ENCODE assay signal across 16 cellular contexts in the genomic region with DNA sequence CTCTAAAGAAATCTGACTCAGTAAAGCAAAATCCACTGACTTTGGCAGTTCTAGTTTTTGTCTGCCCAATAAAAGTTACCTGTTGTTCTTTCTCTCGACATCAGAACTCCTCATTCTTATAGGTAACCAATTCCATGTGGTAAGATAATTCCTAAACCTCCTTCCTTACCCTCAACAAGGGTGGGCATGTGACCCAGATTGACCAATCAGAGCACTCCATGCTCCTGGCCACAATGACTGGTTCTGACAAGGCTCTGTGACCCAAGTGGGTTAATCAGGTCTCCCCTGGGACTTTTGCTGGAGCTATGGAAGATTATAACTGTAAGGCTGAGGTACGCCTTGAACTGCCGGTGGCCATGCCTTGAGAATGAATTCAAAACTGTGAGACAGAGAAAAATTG. TPM values are rescaled to one million over a fixed set of nuclear protein-coding genes. Genes with fewer than 3 reads are reported as not detected.
A peak's percentile ranks its signal among the peaks of the same experiment; 100 is the strongest.
DNase-seq lines count a peak whose midpoint lies in the region; ATAC-seq, FAIRE-seq and TF ChIP-seq lines count a peak whose summit lies in the region.
"Had no signal": no experiment of that assay in that cellular context is flagged by ENCODE, and none has a peak within 500 bp of the region (broad histone marks: within the 10 kb centered on the region; RNA-seq: fewer than 3 reads in every experiment).

No MANE protein-coding gene starts in this region.

- H3K9me3 ChIP-seq in MM.1S (replicated peaks; ENCODE audit: insufficient read depth, low read length) (no peaks in the 10 kb centered on the region), testis (no peaks in the 10 kb centered on the region)
- H3K9me3 ChIP-seq: thyroid gland had no signal

- intact Hi-C loops in testis (cut with DNase I; ENCODE audit: low total_unique reads): loop anchor here (10.0 kb wide), 1 partner anchor 225 kb away; a partner anchor contains a TSS

- H3K27ac ChIP-seq in MM.1S (ENCODE audit: low read length): peak overlapping the region; percentile 39; the same call in 1 of the 2 replicates
- no peak overlapping the region for H3K27ac ChIP-seq in testis
- H3K27ac ChIP-seq: thyroid gland had no signal

- H3K4me1 ChIP-seq in MM.1S (ENCODE audit: low read length) (peaks cover 25% of the 10 kb centered on the region), testis (no peaks in the 10 kb centered on the region)
- H3K4me1 ChIP-seq: thyroid gland had no signal

- TF ChIP-seq CTCF in MM.1S (IDR thresholded peaks at IDR 0.05; ENCODE audit: low read length): no peak
- no peak for TF ChIP-seq CTCF in testis (IDR thresholded peaks at IDR 0.05)
- no peak for TF ChIP-seq CTCF in endothelial cell (IDR thresholded peaks at IDR 0.05; ENCODE audit: unreplicated experiment)

- no peaks in the 10 kb centered on the region for H4K20me1 ChIP-seq in MM.1S (ENCODE audit: insufficient read depth, low read length)

- WGBS in testis, 2 donors: 88 to 90% methylated on average over 3 of the region's 3 CpGs

- H3K9me3 Mint-ChIP-seq in endothelial cell (ENCODE audit: unreplicated experiment): no peaks in the 10 kb centered on the region
- H3K9me3 Mint-ChIP-seq: IgD-negative memory B cell had no signal

- H3K9ac ChIP-seq in MM.1S (ENCODE audit: low read length): no peak overlapping the region

- H3K36me3 ChIP-seq in MM.1S (replicated peaks; ENCODE audit: insufficient read depth, low read length): no peaks in the 10 kb centered on the region
- H3K36me3 ChIP-seq in testis (ENCODE audit: low read depth, missing control alignments): no peaks in the 10 kb centered on the region

- H3K4me1 Mint-ChIP-seq in endothelial cell (ENCODE audit: unreplicated experiment): peaks cover 5% of the 10 kb centered on the region

- H3K4me3 ChIP-seq in MM.1S (ENCODE audit: low read length) (no peak overlapping the region), testis (no peak overlapping the region)
- H3K4me3 ChIP-seq: thyroid gland had no signal

- H3K79me2 ChIP-seq in MM.1S (ENCODE audit: low read length): peaks cover 5% of the 10 kb centered on the region; the same call in 1 of the 2 replicates

- no peak overlapping the region for H2AFZ ChIP-seq in MM.1S (ENCODE audit: low read length)

- no peaks in the 10 kb centered on the region for H3K27me3 Mint-ChIP-seq in endothelial cell (ENCODE audit: unreplicated experiment)
- H3K27me3 Mint-ChIP-seq: IgD-negative memory B cell had no signal

- no peak overlapping the region for H3K27ac Mint-ChIP-seq in endothelial cell (ENCODE audit: unreplicated experiment)
- H3K27ac Mint-ChIP-seq: IgD-negative memory B cell had no signal

- H3K4me3 Mint-ChIP-seq in endothelial cell (ENCODE audit: unreplicated experiment): no peak overlapping the region
- H3K4me3 Mint-ChIP-seq: IgD-negative memory B cell had no signal

- peaks cover 15% of the 10 kb centered on the region for H3F3A ChIP-seq in MM.1S (ENCODE audit: insufficient read depth, low read length)

- no peaks in the 10 kb centered on the region for H3K9me2 ChIP-seq in MM.1S (replicated peaks; ENCODE audit: insufficient read depth, low read length)

- peak overlapping the region; percentile 50 for H3K4me2 ChIP-seq in MM.1S (ENCODE audit: low read depth, low read length)

- peak; percentile 20 for ATAC-seq in GM21515 (IDR thresholded peaks at IDR 0.05; ENCODE audit: unreplicated experiment)

- peaks cover 5% of the 10 kb centered on the region for H3K36me3 Mint-ChIP-seq in endothelial cell (ENCODE audit: low read depth, unreplicated experiment)

- DNase-seq in GM12892 (ENCODE audit: insufficient read length): no peak
- no peak for DNase-seq in MM.1S
- DNase-seq in fibroblast of peridontal ligament (ENCODE audit: extremely low read depth): peak; percentile 14
- DNase-seq in testis: no peak
- no peak for DNase-seq in NOMO-1 (lab: John Stamatoyannopoulos, UW; ENCODE audit: unreplicated experiment in 2 of 2)
- no peak for DNase-seq in endothelial cell (ENCODE audit: low spot score)
- DNase-seq: activated CD4-positive, CD25-positive, alpha-beta regulatory T cell; DMS79 treated with DMSO at 0.1 percent for 48 hours; effector CD8-positive, alpha-beta T cell; hippocampal formation; mesenchymal stem cell; thyroid gland had no signal

- no peak for TF ChIP-seq POLR2A in GM12892 (IDR thresholded peaks at IDR 0.05; ENCODE audit: low read depth, low read length)
- TF ChIP-seq POLR2A in testis (IDR thresholded peaks at IDR 0.05): no peak

- H3K27me3 ChIP-seq in MM.1S (replicated peaks; ENCODE audit: insufficient read depth, low read length) (no peaks in the 10 kb centered on the region), testis (no peaks in the 10 kb centered on the region)
- H3K27me3 ChIP-seq: thyroid gland had no signal

- FAIRE-seq in GM12892 (lab: Jason Lieb, UNC): peak; percentile 48
- FAIRE-seq: RCC 7860 had no signal

RNA-seq across cellular contexts. Expression of a gene that starts 31.7 kb away (rescaled TPM):
- 15.0 TPM for polyA plus RNA-seq in GM12892 (2012; ENCODE audit: missing spikeins)
- total RNA-seq in testis (10 to 100 TPM; 13.7 to 23.4 TPM), endothelial cell (ENCODE audit: unreplicated experiment) (10.2 TPM)
- 17.3 TPM for polyA plus RNA-seq in testis (ENCODE audit: insufficient read depth, low read depth, low replicate concordance)

RNA-seq across cellular contexts. Expression of a gene that starts 32.1 kb away (rescaled TPM):
- 6.8 TPM for polyA plus RNA-seq in GM12892 (2012; ENCODE audit: missing spikeins)
- total RNA-seq in testis (10 to 100 TPM; 23.6 to 23.9 TPM), endothelial cell (ENCODE audit: unreplicated experiment) (16.2 TPM)
- 13.4 TPM for polyA plus RNA-seq in testis (ENCODE audit: insufficient read depth, low read depth, low replicate concordance)

RNA-seq across cellular contexts. Expression of a gene that starts 41.5 kb away (rescaled TPM):
- not detected for polyA plus RNA-seq in GM12892 (2012; ENCODE audit: missing spikeins)
- 10 to 100 TPM; 13.4 to 17.8 TPM for total RNA-seq in testis
- polyA plus RNA-seq in testis (ENCODE audit: insufficient read depth, low read depth, low replicate concordance): 48.6 TPM
- not detected for total RNA-seq in endothelial cell (ENCODE audit: unreplicated experiment)
- total RNA-seq: posterior vena cava had no signal
- polyA plus RNA-seq: IgD-negative memory B cell had no signal

Comparison
In these comparisons a context has a peak if more than half of its experiments do, and no peak if none do; other contexts are left out.
1. RNA of a gene that starts 41.5 kb away (total RNA-seq): 13.4 to 17.8 TPM in testis; not detected in endothelial cell (single experiment); every median in the first group is over 10 times any median in the second.